13 cellular contexts compared by ENCODE assay signal in genomic region chr1:207798847-207799246, GRCh38. TPM values are rescaled to one million over a fixed set of nuclear protein-coding genes. Genes with fewer than 3 reads are reported as not detected.
DNase-seq lines count a peak whose midpoint lies in the region; ATAC-seq, FAIRE-seq and TF ChIP-seq lines count a peak whose summit lies in the region.
"Had no signal": no experiment of that assay in that cellular context is flagged by ENCODE, and none has a peak within 500 bp of the region (broad histone marks: within the 10 kb centered on the region; RNA-seq: fewer than 3 reads in every experiment).

No MANE protein-coding gene starts in this region.

- H3K4me3 Mint-ChIP-seq in activated CD4-positive, alpha-beta memory T cell treated with anti-CD3 and anti-CD28 coated beads, Interleukin-2, amount 10 ng/mL, durations not matched to agents 7 days and 5 days = no peak overlapping the region

- H3K4me1 ChIP-seq in left ventricle myocardium inferior = peaks cover 37% of the 10 kb centered on the region
- no peaks in the 10 kb centered on the region for H3K4me1 ChIP-seq in HepG2 (ENCODE audit: insufficient read depth, low read length)
- peaks cover 25% of the 10 kb centered on the region for H3K4me1 ChIP-seq in upper lobe of right lung
- H3K4me1 ChIP-seq in ovary (ENCODE audit: insufficient read depth) = no peaks in the 10 kb centered on the region

- DNase-seq in left ventricle myocardium inferior = no peak
- DNase-seq in left ventricle myocardium superior = no peak
- DNase-seq in activated CD4-positive, alpha-beta memory T cell treated with anti-CD3 and anti-CD28 coated beads, Interleukin-2, amount 10 ng/mL, durations not matched to agents 7 days and 5 days = peak; percentile 57
- no peak for DNase-seq in HepG2 (ENCODE audit: low spot score)
- DNase-seq in upper lobe of right lung = no peak
- no peak for DNase-seq in stimulated activated CD4-positive, alpha-beta T cell treated with anti-CD3 and anti-CD28 coated beads, Interleukin-4, amount 100 ng/mL, for 1 hour
- DNase-seq in ovary = no peak
- no peak for DNase-seq in activated effector memory CD4-positive, alpha-beta T cell treated with Interleukin-2 at 50 U/mL for 16 hours
- DNase-seq: activated effector memory CD4-positive, alpha-beta T cell treated with anti-CD3 and anti-CD28 coated beads, Interleukin-2, amount 50 U/mL, for 16 hours; COR-L47; foreskin fibroblast; NCI-H1436 treated with DMSO at 0.1 percent for 48 hours; occipital lobe had no signal

- H3K27ac ChIP-seq in left ventricle myocardium inferior (replicated peaks) (peak overlapping the region; percentile 39), HepG2 (ENCODE audit: extremely low read length, insufficient read depth, low read length) (no peak overlapping the region), upper lobe of right lung (no peak overlapping the region), ovary (no peak overlapping the region)

- WGBS in HepG2 (ENCODE audit: low lambda C conversion rate) = 96% methylated on average over 6 of the region's 6 CpGs
- WGBS in ovary, 3 donors = 64 to 71% (median 66%) methylated on average over 6 of the region's 6 CpGs

- H3K4me2 ChIP-seq in HepG2 (ENCODE audit: low read depth, low read length) = no peak overlapping the region

- H3K4me1 Mint-ChIP-seq in activated CD4-positive, alpha-beta memory T cell treated with anti-CD3 and anti-CD28 coated beads, Interleukin-2, amount 10 ng/mL, durations not matched to agents 7 days and 5 days = peaks cover 39% of the 10 kb centered on the region

- POLR2A ChIA-PET in activated CD4-positive, alpha-beta memory T cell treated with anti-CD3 and anti-CD28 coated beads, Interleukin-2, amount 10 ng/mL, durations not matched to agents 7 days and 5 days (lab: Charles Lee) = interaction anchor here (1.2 to 2.6 kb wide), 6 partner anchors 8 to 165 kb away, joined by 3 to 11 read pairs (median 5); no protein-coding TSS in a partner anchor
- POLR2A ChIA-PET in HepG2 (lab: Yijun Ruan, JAX) = no interaction called here

- intact Hi-C loops in left ventricle myocardium inferior (cut with micrococcal nuclease) = no loop called here
- intact Hi-C loops in left ventricle myocardium superior (cut with micrococcal nuclease) = no loop called here
- intact Hi-C loops in HepG2 (cut with micrococcal nuclease; ENCODE audit: unreplicated experiment) = no loop called here
- intact Hi-C loops in upper lobe of right lung (cut with DNase I) = no loop called here
- intact Hi-C loops in ovary (cut with DNase I) = loop anchor here in 1 of 4 donors (10.0 kb wide), 1 partner anchor 154 kb away; the partner anchor contains the start of gene CR1L

- no peak for FAIRE-seq in HepG2 (lab: Jason Lieb, UNC)

- H3K27me3 Mint-ChIP-seq in activated CD4-positive, alpha-beta memory T cell treated with anti-CD3 and anti-CD28 coated beads, Interleukin-2, amount 10 ng/mL, durations not matched to agents 7 days and 5 days = no peaks in the 10 kb centered on the region

- H3K27me3 ChIP-seq in left ventricle myocardium inferior (ENCODE audit: low read depth) (no peaks in the 10 kb centered on the region), HepG2 (ENCODE audit: control insufficient read depth in 1 of 2, insufficient read depth in 2 of 2, low read length in 2 of 2) (no peaks in the 10 kb centered on the region), upper lobe of right lung (no peaks in the 10 kb centered on the region), ovary (no peaks in the 10 kb centered on the region)

- no peaks in the 10 kb centered on the region for H3K79me2 ChIP-seq in HepG2 (ENCODE audit: insufficient read depth, low read length)

- BruUV-seq in HepG2 (replicated peaks; lab: Mats Ljungman, UMichigan) = TSS peak; percentile 0

- in situ Hi-C loops in HepG2 (cut with HindIII; ENCODE audit: extremely low pct_ligation_motif_present, low pct_unique_long_range_greater_than_20kb) = no loop called here

- ATAC-seq in left ventricle myocardium superior (no peak), HepG2 (peak; percentile 10; the same call in 2 of the 3 replicates), upper lobe of right lung (peak; percentile 56)

- no peak overlapping the region for H2AFZ ChIP-seq in HepG2 (ENCODE audit: low read length)

- H3K9ac ChIP-seq in HepG2 (ENCODE audit: insufficient read depth, low read depth, low read length) = no peak overlapping the region

- H3K36me3 ChIP-seq in left ventricle myocardium inferior = peaks cover 42% of the 10 kb centered on the region
- H3K36me3 ChIP-seq in HepG2 (replicated peaks in 1 of 2; ENCODE audit: control insufficient read depth in 1 of 2, insufficient read depth in 2 of 2, low read length in 2 of 2) = peaks cover 6 to 20% of the 10 kb centered on the region in 2 experiments
- H3K36me3 ChIP-seq in upper lobe of right lung = peaks cover 65% of the 10 kb centered on the region
- H3K36me3 ChIP-seq in ovary = no peaks in the 10 kb centered on the region

- H3K9me3 ChIP-seq in left ventricle myocardium inferior (replicated peaks) (no peaks in the 10 kb centered on the region), HepG2 (ENCODE audit: low read length) (no peaks in the 10 kb centered on the region), upper lobe of right lung (no peaks in the 10 kb centered on the region), ovary (no peaks in the 10 kb centered on the region)

- peaks cover 32% of the 10 kb centered on the region for H3K36me3 Mint-ChIP-seq in activated CD4-positive, alpha-beta memory T cell treated with anti-CD3 and anti-CD28 coated beads, Interleukin-2, amount 10 ng/mL, durations not matched to agents 7 days and 5 days (ENCODE audit: low read depth)

- CTCF ChIA-PET in activated CD4-positive, alpha-beta memory T cell treated with anti-CD3 and anti-CD28 coated beads, Interleukin-2, amount 10 ng/mL, durations not matched to agents 7 days and 5 days (lab: Charles Lee) = interaction anchor here (0.9 to 3.9 kb wide), 11 partner anchors 12 to 178 kb away, joined by 3 to 40 read pairs (median 15); no protein-coding TSS in a partner anchor
- CTCF ChIA-PET in HepG2 (lab: Yijun Ruan, JAX; ENCODE audit: low intra/inter-chr PET ratio, low total read pairs) = no interaction called here

- peaks cover 6% of the 10 kb centered on the region; the same call in 1 of the 2 replicates for H4K20me1 ChIP-seq in HepG2 (ENCODE audit: insufficient read depth, low read length)

- TF ChIP-seq EP300 in HepG2 (IDR thresholded peaks at IDR 0.05; ENCODE audit: low read depth in 2 of 2, low read length in 2 of 2) (no peak), HepG2 (CRISPR knock-in tag; IDR thresholded peaks at IDR 0.05; ENCODE audit: borderline replicate concordance) (no peak), ovary (IDR thresholded peaks at IDR 0.05) (no peak)

- no peak for TF ChIP-seq CTCF in left ventricle myocardium inferior (IDR thresholded peaks at IDR 0.05; ENCODE audit: borderline replicate concordance)
- TF ChIP-seq CTCF in HepG2 (CRISPR knock-in tag; IDR thresholded peaks at IDR 0.05) = no peak
- TF ChIP-seq CTCF in upper lobe of right lung (IDR thresholded peaks at IDR 0.05) = no peak
- no peak for TF ChIP-seq CTCF in ovary (IDR thresholded peaks at IDR 0.05)

- 0 out of 4 replicates have a peak, but pooled peaks of 1 of the 2 experiments have one; percentile 12 for TF ChIP-seq POLR2A in HepG2 (IDR thresholded peaks at IDR 0.05; ENCODE audit: insufficient read depth in 1 of 2, low read depth in 2 of 2, low read length in 2 of 2)
- TF ChIP-seq POLR2A in ovary (IDR thresholded peaks at IDR 0.05) = no peak

- TF ChIP-seq RAD21 in HepG2 (CRISPR knock-in tag; IDR thresholded peaks at IDR 0.05) = no peak

- H3K27ac Mint-ChIP-seq in activated CD4-positive, alpha-beta memory T cell treated with anti-CD3 and anti-CD28 coated beads, Interleukin-2, amount 10 ng/mL, durations not matched to agents 7 days and 5 days = peak overlapping the region; percentile 33

- no peaks in the 10 kb centered on the region for H3K9me3 Mint-ChIP-seq in activated CD4-positive, alpha-beta memory T cell treated with anti-CD3 and anti-CD28 coated beads, Interleukin-2, amount 10 ng/mL, durations not matched to agents 7 days and 5 days

- no peak overlapping the region for H3K4me3 ChIP-seq in left ventricle myocardium inferior
- no peak overlapping the region for H3K4me3 ChIP-seq in HepG2 (replicated peaks in 1 of 3; ENCODE audit: insufficient read depth in 1 of 3, low read depth in 2 of 3, low read length in 3 of 3)
- no peak overlapping the region for H3K4me3 ChIP-seq in upper lobe of right lung
- H3K4me3 ChIP-seq in ovary = no peak overlapping the region

RNA-seq across cellular contexts. Expression of gene CD46, which starts 47.0 kb away (rescaled TPM):
- total RNA-seq in left ventricle myocardium inferior (105 TPM), left ventricle myocardium superior (113 TPM), HepG2 (2016; rRNA removed; fragmentation: Illumina TruSeq; extraction: Trizol) (70.3 and 130 TPM in 2 replicates), upper lobe of right lung (335 TPM), ovary (100 to 1,000 TPM in 6 of 7 donors, 10 to 100 TPM in 1; 95.0 to 165 (median 121) TPM)
- total RNA-seq in activated CD4-positive, alpha-beta memory T cell treated with anti-CD3 and anti-CD28 coated beads, Interleukin-2, amount 10 ng/mL, durations not matched to agents 7 days and 5 days = 100 to 1,000 TPM; 140 to 145 TPM
- total RNA-seq in HepG2 (2016; cell fraction: cytosol; rRNA removed; fragmentation: Illumina TruSeq; extraction: Trizol; ENCODE audit: low read depth) = 19.0 and 20.0 TPM in 2 replicates
- total RNA-seq in HepG2 (2016; cell fraction: insoluble cytoplasmic fraction; rRNA removed; fragmentation: Illumina TruSeq; extraction: Trizol) = 69.6 and 139 TPM in 2 replicates
- 24.1 and 29.9 TPM in 2 replicates for total RNA-seq in HepG2 (2016; cell fraction: membrane; rRNA removed; fragmentation: Illumina TruSeq; extraction: Trizol)
- 261 and 271 TPM in 2 replicates for total RNA-seq in HepG2 (2016; cell fraction: nucleus; rRNA removed; fragmentation: Illumina TruSeq; extraction: Trizol)
- polyA plus RNA-seq in HepG2 (2011; rRNA removed) (277 TPM in 2 replicates), ovary (100 to 1,000 TPM in 1 of 2 donors, 10 to 100 TPM in 1; 78.8 to 142 TPM)
- polyA plus RNA-seq in HepG2 (2011; cell fraction: cytosol; rRNA removed) = 65.6 and 131 TPM in 2 replicates
- 288 and 360 TPM in 2 replicates for polyA plus RNA-seq in HepG2 (2011; cell fraction: nucleus; rRNA removed)
- 206 and 208 TPM in 2 replicates for polyA plus RNA-seq in HepG2 (2012)
- polyA plus RNA-seq in HepG2 (2016; cell fraction: cytosol; fragmentation: Illumina TruSeq; extraction: Trizol; ENCODE audit: low read depth) = 3.8 and 4.6 TPM in 2 replicates
- 59.7 and 64.0 TPM in 2 replicates for polyA plus RNA-seq in HepG2 (2016; cell fraction: insoluble cytoplasmic fraction; fragmentation: Illumina TruSeq; extraction: Trizol; ENCODE audit: low read depth)
- polyA plus RNA-seq in HepG2 (2016; cell fraction: membrane; fragmentation: Illumina TruSeq; extraction: Trizol; ENCODE audit: low read depth) = 10.1 and 11.1 TPM in 2 replicates
- 416 and 423 TPM in 2 replicates for polyA plus RNA-seq in HepG2 (2016; cell fraction: nucleus; fragmentation: Illumina TruSeq; extraction: Trizol; ENCODE audit: insufficient read depth, low read depth)
- 96.1 and 146 TPM in 2 replicates for polyA minus RNA-seq in HepG2 (2011; rRNA and poly(A)+ RNA removed; ENCODE audit: low replicate concordance)
- 125 and 175 TPM in 2 replicates for polyA minus RNA-seq in HepG2 (2011; cell fraction: cytosol; rRNA and poly(A)+ RNA removed)
- 353 and 394 TPM in 2 replicates for polyA minus RNA-seq in HepG2 (2011; cell fraction: nucleus; rRNA and poly(A)+ RNA removed)
